Comparison of ENCODE assay signal across 16 cellular contexts in genomic region chr4:88985088-88985779, GRCh38.
DNase-seq lines count a peak whose midpoint lies in the region; TF ChIP-seq lines count a peak whose summit lies in the region.
"Had no signal": no experiment of that assay in that cellular context is flagged by ENCODE, and none has a peak within 500 bp of the region (broad histone marks: within the 10 kb centered on the region; RNA-seq: fewer than 3 reads in every experiment).

No MANE protein-coding gene starts in this region.

- TF ChIP-seq CTCF in fibroblast of lung (conservative IDR thresholded peaks at IDR 0.05 in 1 of 2, IDR thresholded peaks at IDR 0.05 in 1 of 2; ENCODE audit: low read depth in 1 of 2, low read length in 2 of 2) (no peak), osteocyte (IDR thresholded peaks at IDR 0.05) (no peak)

- no peaks in the 10 kb centered on the region for H3K27me3 Mint-ChIP-seq in osteocyte (ENCODE audit: unreplicated experiment)
- H3K27me3 Mint-ChIP-seq: naive thymus-derived CD8-positive, alpha-beta T cell had no signal

- H3K36me3 ChIP-seq in fibroblast of lung (ENCODE audit: control insufficient read depth, insufficient read depth, low read length) = no peaks in the 10 kb centered on the region
- H3K36me3 ChIP-seq: heart right ventricle, vagina had no signal

- H4K20me1 ChIP-seq in fibroblast of lung (ENCODE audit: control insufficient read depth, extremely low read depth, insufficient read depth, low read length) = no peaks in the 10 kb centered on the region

- H3K9me3 ChIP-seq in fibroblast of lung (ENCODE audit: control insufficient read depth, insufficient read depth, low read depth, low read length) = no peaks in the 10 kb centered on the region
- H3K9me3 ChIP-seq: heart right ventricle, SK-N-SH, vagina had no signal

- no peak overlapping the region for H3K4me3 ChIP-seq in fibroblast of lung (replicated peaks in 1 of 4; ENCODE audit: control extremely low read depth in 1 of 4, insufficient read depth in 1 of 4, low read depth in 3 of 4, low read length in 4 of 4)
- H3K4me3 ChIP-seq: heart right ventricle, vagina had no signal

- no peak overlapping the region for H3K4me2 ChIP-seq in fibroblast of lung (ENCODE audit: extremely low read depth, insufficient read depth, low read length)
- H3K4me2 ChIP-seq: SK-N-SH had no signal

- H2AFZ ChIP-seq in fibroblast of lung (ENCODE audit: low read length) = no peak overlapping the region

- H3K27ac ChIP-seq in fibroblast of lung (ENCODE audit: insufficient read depth, low read length) = no peak overlapping the region
- H3K27ac ChIP-seq: heart right ventricle, vagina had no signal

- no peaks in the 10 kb centered on the region for H3K9me3 Mint-ChIP-seq in osteocyte (ENCODE audit: unreplicated experiment)

- H3K36me3 Mint-ChIP-seq in osteocyte (ENCODE audit: unreplicated experiment) = peaks cover 6% of the 10 kb centered on the region
- H3K36me3 Mint-ChIP-seq: naive thymus-derived CD8-positive, alpha-beta T cell had no signal

- H3K27me3 ChIP-seq in fibroblast of lung (ENCODE audit: control insufficient read depth, insufficient read depth, low read length) = no peaks in the 10 kb centered on the region
- H3K27me3 ChIP-seq: heart right ventricle, vagina had no signal

- H3K4me1 Mint-ChIP-seq in osteocyte (ENCODE audit: unreplicated experiment) = peaks cover 11% of the 10 kb centered on the region
- H3K4me1 Mint-ChIP-seq: naive thymus-derived CD8-positive, alpha-beta T cell had no signal

- H3K4me3 Mint-ChIP-seq in osteocyte (ENCODE audit: unreplicated experiment) = no peak overlapping the region
- H3K4me3 Mint-ChIP-seq: naive thymus-derived CD8-positive, alpha-beta T cell had no signal

- no peaks in the 10 kb centered on the region for H3K79me2 ChIP-seq in fibroblast of lung (ENCODE audit: control insufficient read depth, insufficient read depth, low read length)

- peak; percentile 81 for DNase-seq in EH (ENCODE audit: low read depth)
- peak; percentile 89 for DNase-seq in NCI-H226
- DNase-seq in fibroblast of lung (ENCODE audit: low read depth in 2 of 2) = peak; percentile 84 to 93
- DNase-seq in renal cortical epithelial cell (ENCODE audit: low read depth) = peak; percentile 71
- no peak for DNase-seq in NCI-H1048 (lab: John Stamatoyannopoulos, UW)
- DNase-seq in osteocyte (ENCODE audit: extremely low spot score, unreplicated experiment) = no peak
- DNase-seq in NCI-H345 treated with DMSO at 0.1 percent for 48 hours (lab: John Stamatoyannopoulos, UW; ENCODE audit: unreplicated experiment) = no peak
- DNase-seq: activated effector memory CD4-positive, alpha-beta T cell treated with Interleukin-2 at 50 U/mL for 16 hours; COR-L47; H7; heart right ventricle; naive thymus-derived CD8-positive, alpha-beta T cell; NCI-H2227 treated with DMSO at 0.1 percent for 48 hours; SK-N-SH; stimulated activated naive CD4-positive, alpha-beta T cell treated with Interleukin-2 at 50 U/mL for 16 hours had no signal

- no peak overlapping the region for H3K27ac Mint-ChIP-seq in osteocyte (ENCODE audit: unreplicated experiment)
- H3K27ac Mint-ChIP-seq: naive thymus-derived CD8-positive, alpha-beta T cell had no signal

- peaks cover 6% of the 10 kb centered on the region for H3K4me1 ChIP-seq in fibroblast of lung (ENCODE audit: control insufficient read depth, extremely low read depth, insufficient read depth, low read length)
- H3K4me1 ChIP-seq: vagina had no signal

- H3K9ac ChIP-seq in fibroblast of lung (ENCODE audit: insufficient read depth, low read length) = no peak overlapping the region
- H3K9ac ChIP-seq: SK-N-SH had no signal

Comparison
In these comparisons a context has a peak if more than half of its experiments do, and no peak if none do; other contexts are left out.
1. DNase-seq: peak in EH (single experiment), NCI-H226 (single experiment), fibroblast of lung (2 of 2) and renal cortical epithelial cell (single experiment); none in NCI-H1048 (single experiment), osteocyte (single experiment) and NCI-H345 treated with DMSO at 0.1 percent for 48 hours (single experiment).